ENCODE assay signal across 24 cellular contexts in genomic region chr7:141876371-141876770, GRCh38. TPM values are rescaled to one million over a fixed set of nuclear protein-coding genes. Genes with fewer than 3 reads are reported as not detected.
"Had no signal": no experiment of that assay in that cellular context is flagged by ENCODE, and none has a peak within 500 bp of the region (broad histone marks: within the 10 kb centered on the region; RNA-seq: fewer than 3 reads in every experiment).

No MANE protein-coding gene starts in this region.

- H3K27me3 ChIP-seq: SJSA1 had no signal

- H3K4me1 Mint-ChIP-seq: IgD-negative memory B cell had no signal

- ATAC-seq: HepG2, K562 had no signal

- DNase-seq: Kasumi-1, MM.1S, NCI-H1092 treated with DMSO at 0.1 percent for 48 hours, NCI-H1436, NCI-H187 treated with DMSO at 0.1 percent for 48 hours, NCI-H2029 treated with DMSO at 0.1 percent for 48 hours, NCI-H2171 treated with DMSO at 0.1 percent for 48 hours, NCI-H345, NCI-H446 treated with DMSO at 0.1 percent for 48 hours, NCI-H510A treated with DMSO at 0.1 percent for 48 hours, NCI-H526, NCI-H748 treated with DMSO at 0.1 percent for 48 hours, Right ventricle myocardium superior, RPMI8226, SIG-M5 had no signal

- H3K36me3 ChIP-seq: SJSA1 had no signal

- H3K4me1 ChIP-seq: SJSA1 had no signal

- H3K4me3 Mint-ChIP-seq: IgD-negative memory B cell had no signal

- H3K9ac ChIP-seq: KMS-11 had no signal

- H3K4me3 ChIP-seq: K562, SJSA1, SK-N-MC had no signal

- H3K9me3 ChIP-seq: SJSA1 had no signal

- FAIRE-seq: HepG2, K562, RCC 7860 had no signal

- H3K4me2 ChIP-seq: KMS-11 had no signal

- H3K27ac ChIP-seq: KMS-11, SJSA1, SK-N-MC had no signal

RNA-seq across cellular contexts. Expression of gene PRSS37, which starts 35.1 kb away (rescaled TPM):
- total RNA-seq: HepG2, HT1080, K562, M059J, Right ventricle myocardium superior, SJSA1 had no signal
- polyA plus RNA-seq: HepG2, IgD-negative memory B cell, K562 had no signal

RNA-seq across cellular contexts. Expression of gene OR9A4, which starts 39.8 kb away (rescaled TPM):
- total RNA-seq: HepG2, HT1080, K562, M059J, Right ventricle myocardium superior, SJSA1 had no signal
- polyA plus RNA-seq: HepG2, IgD-negative memory B cell, K562 had no signal
